1 cellular context compared by ENCODE assay signal in genomic region chr21:16624468-16625102, GRCh38.
TF ChIP-seq lines count a peak whose summit lies in the region.

No MANE protein-coding gene starts in this region.

TF ChIP-seq in GM23338, 12 proteins besides CTCF, POLR2A, EP300 and RAD21 (continued from another document):
- TF ChIP-seq, protein P1, sequence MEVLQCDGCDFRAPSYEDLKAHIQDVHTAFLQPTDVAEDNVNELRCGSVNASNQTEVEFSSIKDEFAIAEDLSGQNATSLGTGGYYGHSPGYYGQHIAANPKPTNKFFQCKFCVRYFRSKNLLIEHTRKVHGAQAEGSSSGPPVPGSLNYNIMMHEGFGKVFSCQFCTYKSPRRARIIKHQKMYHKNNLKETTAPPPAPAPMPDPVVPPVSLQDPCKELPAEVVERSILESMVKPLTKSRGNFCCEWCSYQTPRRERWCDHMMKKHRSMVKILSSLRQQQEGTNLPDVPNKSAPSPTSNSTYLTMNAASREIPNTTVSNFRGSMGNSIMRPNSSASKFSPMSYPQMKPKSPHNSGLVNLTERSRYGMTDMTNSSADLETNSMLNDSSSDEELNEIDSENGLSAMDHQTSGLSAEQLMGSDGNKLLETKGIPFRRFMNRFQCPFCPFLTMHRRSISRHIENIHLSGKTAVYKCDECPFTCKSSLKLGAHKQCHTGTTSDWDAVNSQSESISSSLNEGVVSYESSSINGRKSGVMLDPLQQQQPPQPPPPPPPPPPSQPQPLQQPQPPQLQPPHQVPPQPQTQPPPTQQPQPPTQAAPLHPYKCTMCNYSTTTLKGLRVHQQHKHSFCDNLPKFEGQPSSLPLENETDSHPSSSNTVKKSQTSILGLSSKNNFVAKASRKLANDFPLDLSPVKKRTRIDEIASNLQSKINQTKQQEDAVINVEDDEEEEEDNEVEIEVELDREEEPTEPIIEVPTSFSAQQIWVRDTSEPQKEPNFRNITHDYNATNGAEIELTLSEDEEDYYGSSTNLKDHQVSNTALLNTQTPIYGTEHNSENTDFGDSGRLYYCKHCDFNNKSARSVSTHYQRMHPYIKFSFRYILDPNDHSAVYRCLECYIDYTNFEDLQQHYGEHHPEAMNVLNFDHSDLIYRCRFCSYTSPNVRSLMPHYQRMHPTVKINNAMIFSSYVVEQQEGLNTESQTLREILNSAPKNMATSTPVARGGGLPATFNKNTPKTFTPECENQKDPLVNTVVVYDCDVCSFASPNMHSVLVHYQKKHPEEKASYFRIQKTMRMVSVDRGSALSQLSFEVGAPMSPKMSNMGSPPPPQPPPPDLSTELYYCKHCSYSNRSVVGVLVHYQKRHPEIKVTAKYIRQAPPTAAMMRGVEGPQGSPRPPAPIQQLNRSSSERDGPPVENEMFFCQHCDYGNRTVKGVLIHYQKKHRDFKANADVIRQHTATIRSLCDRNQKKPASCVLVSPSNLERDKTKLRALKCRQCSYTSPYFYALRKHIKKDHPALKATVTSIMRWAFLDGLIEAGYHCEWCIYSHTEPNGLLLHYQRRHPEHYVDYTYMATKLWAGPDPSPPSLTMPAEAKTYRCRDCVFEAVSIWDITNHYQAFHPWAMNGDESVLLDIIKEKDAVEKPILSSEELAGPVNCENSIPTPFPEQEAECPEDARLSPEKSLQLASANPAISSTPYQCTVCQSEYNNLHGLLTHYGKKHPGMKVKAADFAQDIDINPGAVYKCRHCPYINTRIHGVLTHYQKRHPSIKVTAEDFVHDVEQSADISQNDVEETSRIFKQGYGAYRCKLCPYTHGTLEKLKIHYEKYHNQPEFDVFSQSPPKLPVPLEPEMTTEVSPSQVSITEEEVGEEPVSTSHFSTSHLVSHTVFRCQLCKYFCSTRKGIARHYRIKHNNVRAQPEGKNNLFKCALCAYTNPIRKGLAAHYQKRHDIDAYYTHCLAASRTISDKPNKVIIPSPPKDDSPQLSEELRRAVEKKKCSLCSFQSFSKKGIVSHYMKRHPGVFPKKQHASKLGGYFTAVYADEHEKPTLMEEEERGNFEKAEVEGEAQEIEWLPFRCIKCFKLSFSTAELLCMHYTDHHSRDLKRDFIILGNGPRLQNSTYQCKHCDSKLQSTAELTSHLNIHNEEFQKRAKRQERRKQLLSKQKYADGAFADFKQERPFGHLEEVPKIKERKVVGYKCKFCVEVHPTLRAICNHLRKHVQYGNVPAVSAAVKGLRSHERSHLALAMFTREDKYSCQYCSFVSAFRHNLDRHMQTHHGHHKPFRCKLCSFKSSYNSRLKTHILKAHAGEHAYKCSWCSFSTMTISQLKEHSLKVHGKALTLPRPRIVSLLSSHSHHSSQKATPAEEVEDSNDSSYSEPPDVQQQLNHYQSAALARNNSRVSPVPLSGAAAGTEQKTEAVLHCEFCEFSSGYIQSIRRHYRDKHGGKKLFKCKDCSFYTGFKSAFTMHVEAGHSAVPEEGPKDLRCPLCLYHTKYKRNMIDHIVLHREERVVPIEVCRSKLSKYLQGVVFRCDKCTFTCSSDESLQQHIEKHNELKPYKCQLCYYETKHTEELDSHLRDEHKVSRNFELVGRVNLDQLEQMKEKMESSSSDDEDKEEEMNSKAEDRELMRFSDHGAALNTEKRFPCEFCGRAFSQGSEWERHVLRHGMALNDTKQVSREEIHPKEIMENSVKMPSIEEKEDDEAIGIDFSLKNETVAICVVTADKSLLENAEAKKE (CRISPR knock-in tag; IDR thresholded peaks at IDR 0.05): no peak
- no peak for TF ChIP-seq JUNB (IDR thresholded peaks at IDR 0.05; ENCODE audit: unreplicated experiment)
